ENCODE assay signal across 10 cellular contexts in genomic region chr2:52934354-52934898, GRCh38.
DNase-seq lines count a peak whose midpoint lies in the region; ATAC-seq, FAIRE-seq and TF ChIP-seq lines count a peak whose summit lies in the region.
"Had no signal": no experiment of that assay in that cellular context is flagged by ENCODE, and none has a peak within 500 bp of the region (broad histone marks: within the 10 kb centered on the region; RNA-seq: fewer than 3 reads in every experiment).

No MANE protein-coding gene starts in this region.

- peak; percentile 61 for ATAC-seq in HG02678 (IDR thresholded peaks at IDR 0.05; ENCODE audit: unreplicated experiment)

- H3K36me3 ChIP-seq in OCI-LY3 (replicated peaks; ENCODE audit: low read depth, low read length), result peaks cover 9% of the 10 kb centered on the region
- H3K36me3 ChIP-seq in ascending aorta, result no peaks in the 10 kb centered on the region

- FAIRE-seq in GM18507 (lab: Jason Lieb, UNC), result peak; percentile 33

- H3K27ac ChIP-seq in OCI-LY3 (ENCODE audit: low read length) (peak overlapping the region; percentile 68), ascending aorta (no peak overlapping the region)

- no peaks in the 10 kb centered on the region for H4K20me1 ChIP-seq in OCI-LY3 (ENCODE audit: insufficient read depth, low read length)

- DNase-seq in GM18507 (ENCODE audit: extremely low spot score, insufficient read length, low read depth) (no peak), kidney glomerular epithelial cell (lab: John Stamatoyannopoulos, UW) (peak; percentile 74), ACHN (no peak), ascending aorta (ENCODE audit: low spot score in 2 of 2) (no peak), retina (no peak)
- no peak for DNase-seq in effector CD4-positive, alpha-beta T cell
- DNase-seq: NK-92 treated with Interleukin-12 subunit alpha and Interleukin-12 subunit beta, amount 100 ng/mL, for 24 hours had no signal

- TF ChIP-seq CTCF in OCI-LY3 (IDR thresholded peaks at IDR 0.05; ENCODE audit: low read depth, low read length) (no peak), ascending aorta (IDR thresholded peaks at IDR 0.05) (no peak)

- intact Hi-C loops in ascending aorta (cut with DNase I), result no loop called here

- in situ Hi-C loops in ACHN (cut with HindIII; ENCODE audit: low pct_ligation_motif_present, low pct_unique_long_range_greater_than_20kb, low sequenced_read_pairs), result no loop called here

- H3K4me3 ChIP-seq in OCI-LY3 (ENCODE audit: low read length), result peak overlapping the region; percentile 29
- H3K4me3 ChIP-seq in ascending aorta, result no peak overlapping the region
- H3K4me3 ChIP-seq: lung had no signal

- H3K27me3 ChIP-seq in OCI-LY3 (ENCODE audit: low read depth, low read length) (no peaks in the 10 kb centered on the region), ascending aorta (no peaks in the 10 kb centered on the region)

- H3K9me3 ChIP-seq in OCI-LY3 (ENCODE audit: insufficient read depth, low read length) (no peaks in the 10 kb centered on the region; the same call in 1 of the 2 replicates), ascending aorta (no peaks in the 10 kb centered on the region)

- no peak overlapping the region for H2AFZ ChIP-seq in OCI-LY3 (ENCODE audit: low read depth, low read length)

- H3K4me1 ChIP-seq in OCI-LY3 (ENCODE audit: low read length) (peaks cover 46% of the 10 kb centered on the region), ascending aorta (peaks cover 2% of the 10 kb centered on the region in 2 donors)

- no peaks in the 10 kb centered on the region for H3K79me2 ChIP-seq in OCI-LY3 (ENCODE audit: low read length)

- H3K4me2 ChIP-seq in OCI-LY3 (ENCODE audit: low read length), result peak overlapping the region; percentile 50

- H3K9ac ChIP-seq in OCI-LY3 (ENCODE audit: low read length), result no peak overlapping the region; the same call in 1 of the 2 replicates
